ENCODE assay signal across 1 cellular context in the genomic region with DNA sequence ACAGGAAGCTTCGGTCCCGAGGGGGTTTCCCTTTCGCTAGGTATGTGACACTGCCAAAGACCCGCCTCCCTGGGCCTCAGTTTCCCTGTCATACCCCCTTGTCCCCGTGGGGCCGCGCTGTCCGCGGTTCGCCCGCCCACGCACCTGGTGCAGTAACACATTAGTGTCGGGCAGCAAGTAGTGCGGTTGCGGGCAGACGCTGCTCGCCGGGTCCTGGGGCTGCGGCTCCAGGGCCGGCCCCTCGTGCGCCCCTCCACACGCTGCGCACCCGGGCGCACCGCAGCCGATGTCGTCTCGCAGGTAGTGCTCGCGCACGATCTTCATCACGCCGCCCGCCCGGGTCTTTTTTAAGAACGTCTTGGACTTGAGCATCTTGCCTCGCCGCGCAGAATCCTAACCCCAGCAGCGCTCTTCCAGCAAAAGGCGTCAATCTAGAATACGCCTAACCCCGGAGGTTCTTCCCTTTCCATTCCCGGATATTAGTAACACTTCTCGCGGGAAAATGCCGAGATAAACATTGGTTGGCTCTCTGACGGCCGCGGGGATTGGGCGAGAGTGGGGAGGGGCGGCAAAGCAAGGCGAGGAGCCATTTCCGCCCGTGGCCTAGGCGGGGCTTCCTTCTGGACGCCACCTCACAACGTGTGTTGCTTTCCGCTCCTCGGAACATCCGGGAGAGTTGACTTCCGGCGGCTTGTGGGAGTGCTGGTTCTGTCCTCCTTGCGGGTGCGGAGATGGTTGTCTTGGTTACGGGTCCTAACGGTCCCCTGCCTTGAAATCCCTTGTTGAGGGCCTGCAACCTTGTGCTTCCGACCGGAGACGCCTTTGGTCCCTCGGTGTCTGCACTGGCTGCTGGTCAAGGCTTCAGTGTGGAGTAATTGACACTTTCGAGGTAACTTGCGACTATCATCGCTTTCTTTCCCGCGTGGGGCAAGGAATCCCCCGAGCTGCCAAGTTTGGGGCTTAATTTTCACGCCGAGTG.
A peak's percentile ranks its signal among the peaks of the same experiment; 100 is the strongest.
TF ChIP-seq lines count a peak whose summit lies in the region.

A gene with protein sequence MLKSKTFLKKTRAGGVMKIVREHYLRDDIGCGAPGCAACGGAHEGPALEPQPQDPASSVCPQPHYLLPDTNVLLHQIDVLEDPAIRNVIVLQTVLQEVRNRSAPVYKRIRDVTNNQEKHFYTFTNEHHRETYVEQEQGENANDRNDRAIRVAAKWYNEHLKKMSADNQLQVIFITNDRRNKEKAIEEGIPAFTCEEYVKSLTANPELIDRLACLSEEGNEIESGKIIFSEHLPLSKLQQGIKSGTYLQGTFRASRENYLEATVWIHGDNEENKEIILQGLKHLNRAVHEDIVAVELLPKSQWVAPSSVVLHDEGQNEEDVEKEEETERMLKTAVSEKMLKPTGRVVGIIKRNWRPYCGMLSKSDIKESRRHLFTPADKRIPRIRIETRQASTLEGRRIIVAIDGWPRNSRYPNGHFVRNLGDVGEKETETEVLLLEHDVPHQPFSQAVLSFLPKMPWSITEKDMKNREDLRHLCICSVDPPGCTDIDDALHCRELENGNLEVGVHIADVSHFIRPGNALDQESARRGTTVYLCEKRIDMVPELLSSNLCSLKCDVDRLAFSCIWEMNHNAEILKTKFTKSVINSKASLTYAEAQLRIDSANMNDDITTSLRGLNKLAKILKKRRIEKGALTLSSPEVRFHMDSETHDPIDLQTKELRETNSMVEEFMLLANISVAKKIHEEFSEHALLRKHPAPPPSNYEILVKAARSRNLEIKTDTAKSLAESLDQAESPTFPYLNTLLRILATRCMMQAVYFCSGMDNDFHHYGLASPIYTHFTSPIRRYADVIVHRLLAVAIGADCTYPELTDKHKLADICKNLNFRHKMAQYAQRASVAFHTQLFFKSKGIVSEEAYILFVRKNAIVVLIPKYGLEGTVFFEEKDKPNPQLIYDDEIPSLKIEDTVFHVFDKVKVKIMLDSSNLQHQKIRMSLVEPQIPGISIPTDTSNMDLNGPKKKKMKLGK (minus strand): TSS at position 440 of the 979 bp plus-strand sequence. CDS start 68 bp downstream, at position 372.
A gene with protein sequence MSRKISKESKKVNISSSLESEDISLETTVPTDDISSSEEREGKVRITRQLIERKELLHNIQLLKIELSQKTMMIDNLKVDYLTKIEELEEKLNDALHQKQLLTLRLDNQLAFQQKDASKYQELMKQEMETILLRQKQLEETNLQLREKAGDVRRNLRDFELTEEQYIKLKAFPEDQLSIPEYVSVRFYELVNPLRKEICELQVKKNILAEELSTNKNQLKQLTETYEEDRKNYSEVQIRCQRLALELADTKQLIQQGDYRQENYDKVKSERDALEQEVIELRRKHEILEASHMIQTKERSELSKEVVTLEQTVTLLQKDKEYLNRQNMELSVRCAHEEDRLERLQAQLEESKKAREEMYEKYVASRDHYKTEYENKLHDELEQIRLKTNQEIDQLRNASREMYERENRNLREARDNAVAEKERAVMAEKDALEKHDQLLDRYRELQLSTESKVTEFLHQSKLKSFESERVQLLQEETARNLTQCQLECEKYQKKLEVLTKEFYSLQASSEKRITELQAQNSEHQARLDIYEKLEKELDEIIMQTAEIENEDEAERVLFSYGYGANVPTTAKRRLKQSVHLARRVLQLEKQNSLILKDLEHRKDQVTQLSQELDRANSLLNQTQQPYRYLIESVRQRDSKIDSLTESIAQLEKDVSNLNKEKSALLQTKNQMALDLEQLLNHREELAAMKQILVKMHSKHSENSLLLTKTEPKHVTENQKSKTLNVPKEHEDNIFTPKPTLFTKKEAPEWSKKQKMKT (plus strand): TSS at position 673 of the 979 bp plus-strand sequence. CDS start 1,337 bp downstream, outside the sequence.

TF ChIP-seq in HepG2, 621 proteins besides CTCF, POLR2A, EP300 and RAD21 (continued from another document and continues in another):
- TF ChIP-seq, protein P1, sequence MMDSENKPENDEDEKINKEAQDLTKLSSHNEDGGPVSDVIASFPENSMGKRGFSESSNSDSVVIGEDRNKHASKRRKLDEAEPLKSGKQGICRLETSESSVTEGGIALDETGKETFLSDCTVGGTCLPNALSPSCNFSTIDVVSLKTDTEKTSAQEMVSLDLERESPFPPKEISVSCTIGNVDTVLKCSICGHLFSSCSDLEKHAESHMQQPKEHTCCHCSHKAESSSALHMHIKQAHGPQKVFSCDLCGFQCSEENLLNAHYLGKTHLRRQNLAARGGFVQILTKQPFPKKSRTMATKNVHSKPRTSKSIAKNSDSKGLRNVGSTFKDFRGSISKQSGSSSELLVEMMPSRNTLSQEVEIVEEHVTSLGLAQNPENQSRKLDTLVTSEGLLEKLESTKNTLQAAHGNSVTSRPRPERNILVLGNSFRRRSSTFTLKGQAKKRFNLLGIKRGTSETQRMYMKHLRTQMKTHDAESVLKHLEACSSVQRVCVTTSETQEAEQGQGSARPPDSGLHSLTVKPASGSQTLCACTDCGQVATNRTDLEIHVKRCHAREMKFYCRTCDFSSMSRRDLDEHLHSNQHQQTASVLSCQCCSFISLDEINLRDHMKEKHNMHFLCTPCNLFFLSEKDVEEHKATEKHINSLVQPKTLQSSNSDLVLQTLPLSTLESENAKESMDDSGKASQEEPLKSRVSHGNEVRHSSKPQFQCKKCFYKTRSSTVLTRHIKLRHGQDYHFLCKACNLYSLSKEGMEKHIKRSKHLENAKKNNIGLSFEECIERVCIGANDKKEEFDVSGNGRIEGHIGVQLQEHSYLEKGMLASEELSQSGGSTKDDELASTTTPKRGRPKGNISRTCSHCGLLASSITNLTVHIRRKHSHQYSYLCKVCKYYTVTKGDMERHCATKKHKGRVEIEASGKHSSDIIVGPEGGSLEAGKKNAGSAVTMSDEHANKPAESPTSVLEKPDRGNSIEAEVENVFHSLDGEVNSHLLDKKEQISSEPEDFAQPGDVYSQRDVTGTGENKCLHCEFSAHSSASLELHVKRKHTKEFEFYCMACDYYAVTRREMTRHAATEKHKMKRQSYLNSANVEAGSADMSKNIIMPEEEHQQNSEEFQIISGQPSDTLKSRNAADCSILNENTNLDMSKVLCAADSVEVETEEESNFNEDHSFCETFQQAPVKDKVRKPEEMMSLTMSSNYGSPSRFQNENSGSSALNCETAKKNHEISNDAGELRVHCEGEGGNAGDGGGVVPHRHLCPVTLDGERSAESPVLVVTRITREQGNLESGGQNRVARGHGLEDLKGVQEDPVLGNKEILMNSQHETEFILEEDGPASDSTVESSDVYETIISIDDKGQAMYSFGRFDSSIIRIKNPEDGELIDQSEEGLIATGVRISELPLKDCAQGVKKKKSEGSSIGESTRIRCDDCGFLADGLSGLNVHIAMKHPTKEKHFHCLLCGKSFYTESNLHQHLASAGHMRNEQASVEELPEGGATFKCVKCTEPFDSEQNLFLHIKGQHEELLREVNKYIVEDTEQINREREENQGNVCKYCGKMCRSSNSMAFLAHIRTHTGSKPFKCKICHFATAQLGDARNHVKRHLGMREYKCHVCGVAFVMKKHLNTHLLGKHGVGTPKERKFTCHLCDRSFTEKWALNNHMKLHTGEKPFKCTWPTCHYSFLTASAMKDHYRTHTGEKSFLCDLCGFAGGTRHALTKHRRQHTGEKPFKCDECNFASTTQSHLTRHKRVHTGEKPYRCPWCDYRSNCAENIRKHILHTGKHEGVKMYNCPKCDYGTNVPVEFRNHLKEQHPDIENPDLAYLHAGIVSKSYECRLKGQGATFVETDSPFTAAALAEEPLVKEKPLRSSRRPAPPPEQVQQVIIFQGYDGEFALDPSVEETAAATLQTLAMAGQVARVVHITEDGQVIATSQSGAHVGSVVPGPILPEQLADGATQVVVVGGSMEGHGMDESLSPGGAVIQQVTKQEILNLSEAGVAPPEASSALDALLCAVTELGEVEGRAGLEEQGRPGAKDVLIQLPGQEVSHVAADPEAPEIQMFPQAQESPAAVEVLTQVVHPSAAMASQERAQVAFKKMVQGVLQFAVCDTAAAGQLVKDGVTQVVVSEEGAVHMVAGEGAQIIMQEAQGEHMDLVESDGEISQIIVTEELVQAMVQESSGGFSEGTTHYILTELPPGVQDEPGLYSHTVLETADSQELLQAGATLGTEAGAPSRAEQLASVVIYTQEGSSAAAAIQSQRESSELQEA (CRISPR knock-in tag; IDR thresholded peaks at IDR 0.05; ENCODE audit: not compliant biosample characterization), result no peak
- no peak for TF ChIP-seq NFE2L1 (CRISPR knock-in tag; IDR thresholded peaks at IDR 0.05; ENCODE audit: borderline replicate concordance)
- TF ChIP-seq FOXK1 (CRISPR knock-in tag; IDR thresholded peaks at IDR 0.05; ENCODE audit: borderline replicate concordance, low read depth), result peak; percentile 86
- peak; percentile 67 for TF ChIP-seq XRCC5 (optimal IDR thresholded peaks at IDR 0.05; ENCODE audit: low read length)
- TF ChIP-seq, protein P2, sequence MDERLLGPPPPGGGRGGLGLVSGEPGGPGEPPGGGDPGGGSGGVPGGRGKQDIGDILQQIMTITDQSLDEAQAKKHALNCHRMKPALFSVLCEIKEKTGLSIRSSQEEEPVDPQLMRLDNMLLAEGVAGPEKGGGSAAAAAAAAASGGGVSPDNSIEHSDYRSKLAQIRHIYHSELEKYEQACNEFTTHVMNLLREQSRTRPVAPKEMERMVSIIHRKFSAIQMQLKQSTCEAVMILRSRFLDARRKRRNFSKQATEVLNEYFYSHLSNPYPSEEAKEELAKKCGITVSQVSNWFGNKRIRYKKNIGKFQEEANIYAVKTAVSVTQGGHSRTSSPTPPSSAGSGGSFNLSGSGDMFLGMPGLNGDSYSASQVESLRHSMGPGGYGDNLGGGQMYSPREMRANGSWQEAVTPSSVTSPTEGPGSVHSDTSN (CRISPR knock-in tag; IDR thresholded peaks at IDR 0.05), result no peak
- TF ChIP-seq, protein P3, sequence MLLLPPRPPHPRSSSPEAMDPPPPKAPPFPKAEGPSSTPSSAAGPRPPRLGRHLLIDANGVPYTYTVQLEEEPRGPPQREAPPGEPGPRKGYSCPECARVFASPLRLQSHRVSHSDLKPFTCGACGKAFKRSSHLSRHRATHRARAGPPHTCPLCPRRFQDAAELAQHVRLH (CRISPR knock-in tag; IDR thresholded peaks at IDR 0.05; ENCODE audit: borderline replicate concordance, low read depth), result peak; percentile 77; the same call in 1 of the 2 replicates
- no peak for TF ChIP-seq HMGA1 (CRISPR knock-in tag; conservative IDR thresholded peaks at IDR 0.05)
- TF ChIP-seq ZNF563 (CRISPR knock-in tag; IDR thresholded peaks at IDR 0.05), result peak; percentile 53; the same call in 1 of the 2 replicates
- TF ChIP-seq MZF1 (CRISPR knock-in tag; IDR thresholded peaks at IDR 0.05; ENCODE audit: borderline replicate concordance), result no peak
- TF ChIP-seq XBP1 (CRISPR knock-in tag; IDR thresholded peaks at IDR 0.05), result no peak; the same call in 1 of the 2 replicates
- TF ChIP-seq, protein P4, sequence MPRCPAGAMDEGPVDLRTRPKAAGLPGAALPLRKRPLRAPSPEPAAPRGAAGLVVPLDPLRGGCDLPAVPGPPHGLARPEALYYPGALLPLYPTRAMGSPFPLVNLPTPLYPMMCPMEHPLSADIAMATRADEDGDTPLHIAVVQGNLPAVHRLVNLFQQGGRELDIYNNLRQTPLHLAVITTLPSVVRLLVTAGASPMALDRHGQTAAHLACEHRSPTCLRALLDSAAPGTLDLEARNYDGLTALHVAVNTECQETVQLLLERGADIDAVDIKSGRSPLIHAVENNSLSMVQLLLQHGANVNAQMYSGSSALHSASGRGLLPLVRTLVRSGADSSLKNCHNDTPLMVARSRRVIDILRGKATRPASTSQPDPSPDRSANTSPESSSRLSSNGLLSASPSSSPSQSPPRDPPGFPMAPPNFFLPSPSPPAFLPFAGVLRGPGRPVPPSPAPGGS (CRISPR knock-in tag; IDR thresholded peaks at IDR 0.05), result no peak
- no peak for TF ChIP-seq JARID2 (CRISPR knock-in tag; IDR thresholded peaks at IDR 0.05; ENCODE audit: insufficient replicate concordance)
- TF ChIP-seq FOXJ3 (CRISPR knock-in tag; IDR thresholded peaks at IDR 0.05; ENCODE audit: borderline replicate concordance), result peak; percentile 63; the same call in 1 of the 2 replicates
- TF ChIP-seq, protein P5, sequence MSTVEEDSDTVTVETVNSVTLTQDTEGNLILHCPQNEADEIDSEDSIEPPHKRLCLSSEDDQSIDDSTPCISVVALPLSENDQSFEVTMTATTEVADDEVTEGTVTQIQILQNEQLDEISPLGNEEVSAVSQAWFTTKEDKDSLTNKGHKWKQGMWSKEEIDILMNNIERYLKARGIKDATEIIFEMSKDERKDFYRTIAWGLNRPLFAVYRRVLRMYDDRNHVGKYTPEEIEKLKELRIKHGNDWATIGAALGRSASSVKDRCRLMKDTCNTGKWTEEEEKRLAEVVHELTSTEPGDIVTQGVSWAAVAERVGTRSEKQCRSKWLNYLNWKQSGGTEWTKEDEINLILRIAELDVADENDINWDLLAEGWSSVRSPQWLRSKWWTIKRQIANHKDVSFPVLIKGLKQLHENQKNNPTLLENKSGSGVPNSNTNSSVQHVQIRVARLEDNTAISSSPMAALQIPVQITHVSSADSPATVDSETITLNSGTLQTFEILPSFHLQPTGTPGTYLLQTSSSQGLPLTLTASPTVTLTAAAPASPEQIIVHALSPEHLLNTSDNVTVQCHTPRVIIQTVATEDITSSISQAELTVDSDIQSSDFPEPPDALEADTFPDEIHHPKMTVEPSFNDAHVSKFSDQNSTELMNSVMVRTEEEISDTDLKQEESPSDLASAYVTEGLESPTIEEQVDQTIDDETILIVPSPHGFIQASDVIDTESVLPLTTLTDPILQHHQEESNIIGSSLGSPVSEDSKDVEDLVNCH (CRISPR knock-in tag; IDR thresholded peaks at IDR 0.05), result no peak
- TF ChIP-seq JUNB (CRISPR knock-in tag; IDR thresholded peaks at IDR 0.05; ENCODE audit: borderline replicate concordance), result no peak
- no peak for TF ChIP-seq GATAD2A (CRISPR knock-in tag; IDR thresholded peaks at IDR 0.05)
- TF ChIP-seq GFI1 (CRISPR knock-in tag; IDR thresholded peaks at IDR 0.05; ENCODE audit: borderline replicate concordance), result no peak
- TF ChIP-seq ZNF10 (CRISPR knock-in tag; IDR thresholded peaks at IDR 0.05; ENCODE audit: borderline replicate concordance, low read depth), result no peak
- no peak for TF ChIP-seq NFIC (IDR thresholded peaks at IDR 0.05; ENCODE audit: low read length)
- TF ChIP-seq, protein P6, sequence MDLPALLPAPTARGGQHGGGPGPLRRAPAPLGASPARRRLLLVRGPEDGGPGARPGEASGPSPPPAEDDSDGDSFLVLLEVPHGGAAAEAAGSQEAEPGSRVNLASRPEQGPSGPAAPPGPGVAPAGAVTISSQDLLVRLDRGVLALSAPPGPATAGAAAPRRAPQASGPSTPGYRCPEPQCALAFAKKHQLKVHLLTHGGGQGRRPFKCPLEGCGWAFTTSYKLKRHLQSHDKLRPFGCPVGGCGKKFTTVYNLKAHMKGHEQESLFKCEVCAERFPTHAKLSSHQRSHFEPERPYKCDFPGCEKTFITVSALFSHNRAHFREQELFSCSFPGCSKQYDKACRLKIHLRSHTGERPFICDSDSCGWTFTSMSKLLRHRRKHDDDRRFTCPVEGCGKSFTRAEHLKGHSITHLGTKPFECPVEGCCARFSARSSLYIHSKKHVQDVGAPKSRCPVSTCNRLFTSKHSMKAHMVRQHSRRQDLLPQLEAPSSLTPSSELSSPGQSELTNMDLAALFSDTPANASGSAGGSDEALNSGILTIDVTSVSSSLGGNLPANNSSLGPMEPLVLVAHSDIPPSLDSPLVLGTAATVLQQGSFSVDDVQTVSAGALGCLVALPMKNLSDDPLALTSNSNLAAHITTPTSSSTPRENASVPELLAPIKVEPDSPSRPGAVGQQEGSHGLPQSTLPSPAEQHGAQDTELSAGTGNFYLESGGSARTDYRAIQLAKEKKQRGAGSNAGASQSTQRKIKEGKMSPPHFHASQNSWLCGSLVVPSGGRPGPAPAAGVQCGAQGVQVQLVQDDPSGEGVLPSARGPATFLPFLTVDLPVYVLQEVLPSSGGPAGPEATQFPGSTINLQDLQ (CRISPR knock-in tag; IDR thresholded peaks at IDR 0.05), result no peak
- TF ChIP-seq FOXO1 (CRISPR knock-in tag; IDR thresholded peaks at IDR 0.05), result no peak; the same call in 1 of the 2 replicates
- peak; percentile 61; the same call in 1 of the 2 replicates for TF ChIP-seq BORCS8-MEF2B (CRISPR knock-in tag; IDR thresholded peaks at IDR 0.05)
- TF ChIP-seq, protein P7, sequence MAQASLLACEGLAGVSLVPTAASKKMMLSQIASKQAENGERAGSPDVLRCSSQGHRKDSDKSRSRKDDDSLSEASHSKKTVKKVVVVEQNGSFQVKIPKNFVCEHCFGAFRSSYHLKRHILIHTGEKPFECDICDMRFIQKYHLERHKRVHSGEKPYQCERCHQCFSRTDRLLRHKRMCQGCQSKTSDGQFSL (CRISPR knock-in tag; IDR thresholded peaks at IDR 0.05), result no peak
- TF ChIP-seq SP2 (CRISPR knock-in tag; IDR thresholded peaks at IDR 0.05), result peak; percentile 86
